In the genomic region with DNA sequence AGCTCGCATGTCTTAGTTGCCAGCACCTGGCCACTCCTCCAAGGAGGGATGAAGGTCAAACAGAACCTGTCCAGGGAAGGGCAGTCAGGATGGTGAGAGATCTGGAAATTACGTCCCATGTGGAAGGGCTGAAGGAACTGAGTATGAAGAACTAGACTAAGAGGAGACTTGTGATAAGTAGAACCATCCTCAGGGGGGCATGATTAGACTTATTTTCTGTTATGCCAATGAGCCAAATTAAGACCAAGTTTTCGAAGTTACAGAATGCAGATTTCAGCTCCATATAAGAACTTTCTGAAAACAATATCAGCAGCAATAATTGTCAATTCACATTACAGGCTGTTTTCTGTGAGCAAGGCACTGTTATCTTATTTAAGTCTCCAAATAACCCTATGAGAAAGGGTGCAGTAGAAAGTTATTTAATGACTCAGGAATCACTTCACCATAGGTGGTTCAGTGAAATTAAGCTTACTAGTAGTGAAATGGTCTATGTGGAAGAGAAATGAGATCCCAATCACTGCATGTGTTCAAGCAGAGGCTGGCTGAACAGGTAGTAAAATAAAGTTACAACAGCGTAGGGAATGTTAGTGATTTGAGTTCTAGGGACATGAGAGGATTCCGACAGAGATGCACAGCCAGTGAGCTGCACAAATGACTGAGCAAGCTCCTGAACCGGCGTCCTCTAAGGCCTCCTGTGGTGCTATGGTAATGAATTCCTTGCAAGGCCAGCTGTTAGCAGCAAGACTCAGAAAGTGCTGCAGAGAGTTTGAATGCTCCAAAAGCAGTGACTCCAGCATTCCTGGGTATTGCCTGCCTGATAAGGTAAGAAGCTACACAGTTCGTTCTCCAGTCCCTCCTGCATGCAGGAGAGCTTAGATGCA, we compare ENCODE assay signal across 12 cellular contexts. TPM values are rescaled to one million over a fixed set of nuclear protein-coding genes. Genes with fewer than 3 reads are reported as not detected.
DNase-seq lines count a peak whose midpoint lies in the region; ATAC-seq, FAIRE-seq and TF ChIP-seq lines count a peak whose summit lies in the region.
"Had no signal": no experiment of that assay in that cellular context is flagged by ENCODE, and none has a peak within 500 bp of the region (broad histone marks: within the 10 kb centered on the region; RNA-seq: fewer than 3 reads in every experiment).

No MANE protein-coding gene starts in this region.

- peaks cover 36% of the 10 kb centered on the region for H3K4me1 ChIP-seq in HepG2 (ENCODE audit: insufficient read depth, low read length)
- no peaks in the 10 kb centered on the region for H3K4me1 ChIP-seq in right lobe of liver
- H3K4me1 ChIP-seq: SJSA1 had no signal

- peaks cover 0 to 3% of the 10 kb centered on the region in 2 experiments; a peak in 1 of 5 replicates for H3K27me3 ChIP-seq in HepG2 (ENCODE audit: control insufficient read depth in 1 of 2, insufficient read depth in 2 of 2, low read length in 2 of 2)
- no peaks in the 10 kb centered on the region for H3K27me3 ChIP-seq in right lobe of liver
- H3K27me3 ChIP-seq: ascending aorta, SJSA1 had no signal

- H3K9me3 ChIP-seq in HepG2 (ENCODE audit: low read length) (no peaks in the 10 kb centered on the region), right lobe of liver (no peaks in the 10 kb centered on the region)
- H3K9me3 ChIP-seq: ascending aorta, SJSA1 had no signal

- TF ChIP-seq POLR2A in HepG2 (IDR thresholded peaks at IDR 0.05; ENCODE audit: insufficient read depth in 1 of 2, low read depth in 2 of 2, low read length in 2 of 2): no peak
- TF ChIP-seq POLR2A in right lobe of liver (IDR thresholded peaks at IDR 0.05): no peak

- CTCF ChIA-PET in HepG2 (lab: Yijun Ruan, JAX; ENCODE audit: low intra/inter-chr PET ratio, low total read pairs): no interaction called here

- TF ChIP-seq CTCF in HepG2 (CRISPR knock-in tag; IDR thresholded peaks at IDR 0.05) (peak; percentile 26; the same call in 1 of the 2 replicates), right lobe of liver (IDR thresholded peaks at IDR 0.05) (no peak)

- H2AFZ ChIP-seq in HepG2 (ENCODE audit: low read length): no peak overlapping the region

- no peaks in the 10 kb centered on the region for H4K20me1 ChIP-seq in HepG2 (ENCODE audit: insufficient read depth, low read length)

- no peaks in the 10 kb centered on the region for H3K36me3 ChIP-seq in HepG2 (replicated peaks in 1 of 2; ENCODE audit: control insufficient read depth in 1 of 2, insufficient read depth in 2 of 2, low read length in 2 of 2)
- no peaks in the 10 kb centered on the region for H3K36me3 ChIP-seq in right lobe of liver
- H3K36me3 ChIP-seq: ascending aorta, SJSA1 had no signal

- POLR2A ChIA-PET in HepG2 (lab: Yijun Ruan, JAX): interaction anchor here (1.5 to 1.6 kb wide), 2 partner anchors 13 to 22 kb away, joined by 4 to 9 read pairs; a partner anchor contains a TSS

- TF ChIP-seq RAD21 in HepG2 (CRISPR knock-in tag; IDR thresholded peaks at IDR 0.05): no peak

- no peak overlapping the region for H3K4me3 ChIP-seq in HepG2 (replicated peaks in 1 of 3; ENCODE audit: insufficient read depth in 1 of 3, low read depth in 2 of 3, low read length in 3 of 3)
- no peak overlapping the region for H3K4me3 ChIP-seq in right lobe of liver
- H3K4me3 ChIP-seq: ascending aorta, SJSA1 had no signal

- H3K27ac ChIP-seq in HepG2 (ENCODE audit: extremely low read length, insufficient read depth, low read length) (no peak overlapping the region), right lobe of liver (no peak overlapping the region)
- H3K27ac ChIP-seq: ascending aorta, SJSA1 had no signal

- peaks cover 2% of the 10 kb centered on the region for H3K79me2 ChIP-seq in HepG2 (ENCODE audit: insufficient read depth, low read length)

- WGBS in HepG2 (ENCODE audit: low lambda C conversion rate): 31% methylated on average over 7 of the region's 8 CpGs
- 70% methylated on average over 8 of the region's 8 CpGs for WGBS in right lobe of liver (ENCODE audit: insufficient coverage, low coverage, low lambda C conversion rate, missing lambda C conversion rate)

- DNase-seq in HepG2 (ENCODE audit: low spot score) (no peak), right lobe of liver (no peak), NCI-H69 (lab: John Stamatoyannopoulos, UW) (peak; percentile 85), dermis blood vessel endothelial cell (peak; percentile 58), ureter (ENCODE audit: low spot score) (no peak)
- DNase-seq: NCI-H1436 treated with DMSO at 0.1 percent for 48 hours had no signal

- in situ Hi-C loops in HepG2 (cut with HindIII; ENCODE audit: extremely low pct_ligation_motif_present, low pct_unique_long_range_greater_than_20kb): no loop called here

- no peak overlapping the region for H3K9ac ChIP-seq in HepG2 (ENCODE audit: insufficient read depth, low read depth, low read length)

- intact Hi-C loops in HepG2 (cut with micrococcal nuclease; ENCODE audit: unreplicated experiment) (no loop called here), right lobe of liver (cut with DNase I) (no loop called here)

- TF ChIP-seq EP300 in HepG2 (IDR thresholded peaks at IDR 0.05; ENCODE audit: low read depth in 2 of 2, low read length in 2 of 2) (no peak), HepG2 (CRISPR knock-in tag; IDR thresholded peaks at IDR 0.05; ENCODE audit: borderline replicate concordance) (no peak)

- ATAC-seq in HepG2 (peak; percentile 13; the same call in 2 of the 3 replicates), right lobe of liver (no peak), GM19467 (IDR thresholded peaks at IDR 0.05; ENCODE audit: unreplicated experiment) (no peak), GM18867 (IDR thresholded peaks at IDR 0.05; ENCODE audit: unreplicated experiment) (no peak), HG03521 (IDR thresholded peaks at IDR 0.05; ENCODE audit: unreplicated experiment) (no peak)

- no TSS peak for BruUV-seq in HepG2 (replicated peaks; lab: Mats Ljungman, UMichigan)

- peak overlapping the region; percentile 29; the same call in 1 of the 2 replicates for H3K4me2 ChIP-seq in HepG2 (ENCODE audit: low read depth, low read length)

- no peak for FAIRE-seq in HepG2 (lab: Jason Lieb, UNC)
- FAIRE-seq: frontal cortex had no signal

RNA-seq across cellular contexts. Expression of a gene that starts 4.5 kb away (rescaled TPM):
- total RNA-seq in HepG2 (2016; rRNA removed; fragmentation: Illumina TruSeq; extraction: Trizol) (47.6 and 74.3 TPM in 2 replicates), right lobe of liver (10 to 100 TPM; 19.0 to 31.1 (median 25.7) TPM), dermis blood vessel endothelial cell (32.2 and 36.4 TPM in 2 replicates), ureter (100 TPM)
- total RNA-seq in HepG2 (2016; cell fraction: cytosol; rRNA removed; fragmentation: Illumina TruSeq; extraction: Trizol; ENCODE audit: low read depth): 44.2 and 58.4 TPM in 2 replicates
- total RNA-seq in HepG2 (2016; cell fraction: insoluble cytoplasmic fraction; rRNA removed; fragmentation: Illumina TruSeq; extraction: Trizol): 48.0 and 72.9 TPM in 2 replicates
- total RNA-seq in HepG2 (2016; cell fraction: membrane; rRNA removed; fragmentation: Illumina TruSeq; extraction: Trizol): 80.3 and 82.6 TPM in 2 replicates
- total RNA-seq in HepG2 (2016; cell fraction: nucleus; rRNA removed; fragmentation: Illumina TruSeq; extraction: Trizol): 54.5 and 60.6 TPM in 2 replicates
- 51.6 and 72.0 TPM in 2 replicates for polyA plus RNA-seq in HepG2 (2011; rRNA removed)
- polyA plus RNA-seq in HepG2 (2011; cell fraction: cytosol; rRNA removed): 32.3 and 39.0 TPM in 2 replicates
- polyA plus RNA-seq in HepG2 (2011; cell fraction: nucleus; rRNA removed): 13.1 and 15.9 TPM in 2 replicates
- 42.0 and 55.8 TPM in 2 replicates for polyA plus RNA-seq in HepG2 (2012)
- polyA plus RNA-seq in HepG2 (2016; cell fraction: cytosol; fragmentation: Illumina TruSeq; extraction: Trizol; ENCODE audit: low read depth): 28.7 and 32.8 TPM in 2 replicates
- polyA plus RNA-seq in HepG2 (2016; cell fraction: insoluble cytoplasmic fraction; fragmentation: Illumina TruSeq; extraction: Trizol; ENCODE audit: low read depth): 70.0 and 71.9 TPM in 2 replicates
- polyA plus RNA-seq in HepG2 (2016; cell fraction: membrane; fragmentation: Illumina TruSeq; extraction: Trizol; ENCODE audit: low read depth): 59.3 and 65.7 TPM in 2 replicates
- 23.8 and 26.1 TPM in 2 replicates for polyA plus RNA-seq in HepG2 (2016; cell fraction: nucleus; fragmentation: Illumina TruSeq; extraction: Trizol; ENCODE audit: insufficient read depth, low read depth)
- 107 and 109 TPM in 2 replicates for polyA minus RNA-seq in HepG2 (2011; rRNA and poly(A)+ RNA removed; ENCODE audit: low replicate concordance)
- 50.0 and 63.9 TPM in 2 replicates for polyA minus RNA-seq in HepG2 (2011; cell fraction: cytosol; rRNA and poly(A)+ RNA removed)
- 116 and 119 TPM in 2 replicates for polyA minus RNA-seq in HepG2 (2011; cell fraction: nucleus; rRNA and poly(A)+ RNA removed)

RNA-seq across cellular contexts. Expression of a gene that starts 22.1 kb away (rescaled TPM):
- total RNA-seq in HepG2 (2016; rRNA removed; fragmentation: Illumina TruSeq; extraction: Trizol) (14.5 and 20.6 TPM in 2 replicates), right lobe of liver (10 to 100 TPM; 24.8 to 41.1 (median 31.1) TPM), dermis blood vessel endothelial cell (13.4 and 14.1 TPM in 2 replicates), ureter (37.9 TPM)
- 21.3 and 22.8 TPM in 2 replicates for total RNA-seq in HepG2 (2016; cell fraction: cytosol; rRNA removed; fragmentation: Illumina TruSeq; extraction: Trizol; ENCODE audit: low read depth)
- total RNA-seq in HepG2 (2016; cell fraction: insoluble cytoplasmic fraction; rRNA removed; fragmentation: Illumina TruSeq; extraction: Trizol): 14.0 and 23.8 TPM in 2 replicates
- 32.7 and 32.8 TPM in 2 replicates for total RNA-seq in HepG2 (2016; cell fraction: membrane; rRNA removed; fragmentation: Illumina TruSeq; extraction: Trizol)
- total RNA-seq in HepG2 (2016; cell fraction: nucleus; rRNA removed; fragmentation: Illumina TruSeq; extraction: Trizol): 15.0 and 16.4 TPM in 2 replicates
- 15.9 and 17.6 TPM in 2 replicates for polyA plus RNA-seq in HepG2 (2011; rRNA removed)
- polyA plus RNA-seq in HepG2 (2011; cell fraction: cytosol; rRNA removed): 13.2 and 14.2 TPM in 2 replicates
- 6.4 and 8.7 TPM in 2 replicates for polyA plus RNA-seq in HepG2 (2011; cell fraction: nucleus; rRNA removed)
- polyA plus RNA-seq in HepG2 (2012): 18.8 and 20.4 TPM in 2 replicates
- polyA plus RNA-seq in HepG2 (2016; cell fraction: cytosol; fragmentation: Illumina TruSeq; extraction: Trizol; ENCODE audit: low read depth): 55.4 and 58.2 TPM in 2 replicates
- 18.5 and 25.1 TPM in 2 replicates for polyA plus RNA-seq in HepG2 (2016; cell fraction: insoluble cytoplasmic fraction; fragmentation: Illumina TruSeq; extraction: Trizol; ENCODE audit: low read depth)
- 45.4 and 46.0 TPM in 2 replicates for polyA plus RNA-seq in HepG2 (2016; cell fraction: membrane; fragmentation: Illumina TruSeq; extraction: Trizol; ENCODE audit: low read depth)
- 26.2 and 28.8 TPM in 2 replicates for polyA plus RNA-seq in HepG2 (2016; cell fraction: nucleus; fragmentation: Illumina TruSeq; extraction: Trizol; ENCODE audit: insufficient read depth, low read depth)
- polyA minus RNA-seq in HepG2 (2011; rRNA and poly(A)+ RNA removed; ENCODE audit: low replicate concordance): 1.9 and 3.2 TPM in 2 replicates
- polyA minus RNA-seq in HepG2 (2011; cell fraction: cytosol; rRNA and poly(A)+ RNA removed): 4.7 and 6.5 TPM in 2 replicates
- 4.4 and 6.7 TPM in 2 replicates for polyA minus RNA-seq in HepG2 (2011; cell fraction: nucleus; rRNA and poly(A)+ RNA removed)

RNA-seq across cellular contexts. Expression of a gene that starts 27.3 kb away (rescaled TPM):
- total RNA-seq in HepG2 (2016; rRNA removed; fragmentation: Illumina TruSeq; extraction: Trizol): 2,087 and 2,639 TPM in 2 replicates
- total RNA-seq in HepG2 (2016; cell fraction: cytosol; rRNA removed; fragmentation: Illumina TruSeq; extraction: Trizol; ENCODE audit: low read depth): 3,110 and 3,287 TPM in 2 replicates
- total RNA-seq in HepG2 (2016; cell fraction: insoluble cytoplasmic fraction; rRNA removed; fragmentation: Illumina TruSeq; extraction: Trizol): 2,077 and 2,707 TPM in 2 replicates
- 4,915 and 4,916 TPM in 2 replicates for total RNA-seq in HepG2 (2016; cell fraction: membrane; rRNA removed; fragmentation: Illumina TruSeq; extraction: Trizol)
- total RNA-seq in HepG2 (2016; cell fraction: nucleus; rRNA removed; fragmentation: Illumina TruSeq; extraction: Trizol): 764 and 826 TPM in 2 replicates
- 3,818 and 4,133 TPM in 2 replicates for polyA plus RNA-seq in HepG2 (2011; rRNA removed)
- polyA plus RNA-seq in HepG2 (2011; cell fraction: cytosol; rRNA removed): 4,012 and 4,835 TPM in 2 replicates
- polyA plus RNA-seq in HepG2 (2011; cell fraction: nucleus; rRNA removed): 824 and 1,042 TPM in 2 replicates
- 3,914 and 4,724 TPM in 2 replicates for polyA plus RNA-seq in HepG2 (2012)
- 4,104 and 4,147 TPM in 2 replicates for polyA plus RNA-seq in HepG2 (2016; cell fraction: cytosol; fragmentation: Illumina TruSeq; extraction: Trizol; ENCODE audit: low read depth)
- polyA plus RNA-seq in HepG2 (2016; cell fraction: insoluble cytoplasmic fraction; fragmentation: Illumina TruSeq; extraction: Trizol; ENCODE audit: low read depth): 2,894 and 3,118 TPM in 2 replicates
- 5,165 and 5,252 TPM in 2 replicates for polyA plus RNA-seq in HepG2 (2016; cell fraction: membrane; fragmentation: Illumina TruSeq; extraction: Trizol; ENCODE audit: low read depth)
- 1,528 and 1,530 TPM in 2 replicates for polyA plus RNA-seq in HepG2 (2016; cell fraction: nucleus; fragmentation: Illumina TruSeq; extraction: Trizol; ENCODE audit: insufficient read depth, low read depth)
- polyA minus RNA-seq in HepG2 (2011; rRNA and poly(A)+ RNA removed; ENCODE audit: low replicate concordance): 381 and 692 TPM in 2 replicates
- 546 and 648 TPM in 2 replicates for polyA minus RNA-seq in HepG2 (2011; cell fraction: cytosol; rRNA and poly(A)+ RNA removed)
- 521 and 627 TPM in 2 replicates for polyA minus RNA-seq in HepG2 (2011; cell fraction: nucleus; rRNA and poly(A)+ RNA removed)
- 100 to 1,000 TPM; 385 to 554 (median 483) TPM for total RNA-seq in right lobe of liver
- total RNA-seq in dermis blood vessel endothelial cell: 1,688 and 2,120 TPM in 2 replicates
- 1,759 TPM for total RNA-seq in ureter

Comparison
In these comparisons a context has a peak if more than half of its experiments do, and no peak if none do; other contexts are left out.
1. DNase-seq: peak in NCI-H69 (single experiment) and dermis blood vessel endothelial cell (single experiment); none in HepG2 (single experiment), right lobe of liver (0 of 3) and ureter (single experiment).